Comparison of ENCODE assay signal across 8 cellular contexts in genomic region chr17:32443827-32444300, GRCh38. TPM values are rescaled to one million over a fixed set of nuclear protein-coding genes. Genes with fewer than 3 reads are reported as not detected.
A peak's percentile ranks its signal among the peaks of the same experiment; 100 is the strongest.
DNase-seq lines count a peak whose midpoint lies in the region; ATAC-seq and TF ChIP-seq lines count a peak whose summit lies in the region.

No MANE protein-coding gene starts in this region.

- H3K4me3 ChIP-seq in SJCRH30 = peak overlapping the region; percentile 95
- peak overlapping the region; percentile 78 to 99 (median 97) for H3K4me3 ChIP-seq in skin epidermis

- no peaks in the 10 kb centered on the region for H3K27me3 ChIP-seq in SJCRH30

- H3K9me3 Mint-ChIP-seq in glutamatergic neuron (ENCODE audit: unreplicated experiment) = peaks cover 3% of the 10 kb centered on the region

- H3K27ac ChIP-seq in SJCRH30 (no peak overlapping the region), skin epidermis (peak overlapping the region in 10 of 21 experiments; percentile 8 to 98 (median 94))

- H3K4me1 Mint-ChIP-seq in glutamatergic neuron (ENCODE audit: low read depth, unreplicated experiment) = peaks cover 12% of the 10 kb centered on the region

- H3K27me3 Mint-ChIP-seq in glutamatergic neuron (ENCODE audit: unreplicated experiment) = peaks cover 7% of the 10 kb centered on the region

- H3K9me3 ChIP-seq in SJCRH30 (replicated peaks) = no peaks in the 10 kb centered on the region

- H3K36me3 Mint-ChIP-seq in glutamatergic neuron (ENCODE audit: unreplicated experiment) = no peaks in the 10 kb centered on the region

- H3K27ac Mint-ChIP-seq in glutamatergic neuron (ENCODE audit: unreplicated experiment) = no peak overlapping the region

- no peak for TF ChIP-seq CTCF in glutamatergic neuron (IDR thresholded peaks at IDR 0.05; ENCODE audit: partially characterized antibody, unreplicated experiment)

- peak overlapping the region; percentile 84 for H3K4me3 Mint-ChIP-seq in glutamatergic neuron (ENCODE audit: unreplicated experiment)

- ATAC-seq in GM21390 (IDR thresholded peaks at IDR 0.05; ENCODE audit: unreplicated experiment) (peak; percentile 7), GM21526 (IDR thresholded peaks at IDR 0.05; ENCODE audit: low FRiP score, unreplicated experiment) (no peak)

- H3K36me3 ChIP-seq in SJCRH30 = peaks cover 19% of the 10 kb centered on the region

- H3K4me1 ChIP-seq in SJCRH30 = peaks cover 10% of the 10 kb centered on the region; the same call in 1 of the 2 replicates

- DNase-seq in SJCRH30 = no peak
- DNase-seq in glutamatergic neuron = no peak
- no peak for DNase-seq in HCEC 1CT
- no peak for DNase-seq in glomerular visceral epithelial cell (ENCODE audit: extremely low spot score)
- DNase-seq in NCI-H446 (lab: John Stamatoyannopoulos, UW) = no peak

RNA-seq across cellular contexts. Expression of gene PSMD11, which starts 0.4 kb away (rescaled TPM):
- 172 and 173 TPM in 2 replicates for total RNA-seq in SJCRH30 (2014; rRNA removed; shearing (Covaris generic))
- 94.1 TPM for total RNA-seq in glutamatergic neuron (ENCODE audit: unreplicated experiment)

RNA-seq across cellular contexts. Expression of gene CDK5R1, which starts 42.9 kb away (rescaled TPM):
- total RNA-seq in SJCRH30 (2014; rRNA removed; shearing (Covaris generic)) = 3.6 and 4.7 TPM in 2 replicates
- total RNA-seq in glutamatergic neuron (ENCODE audit: unreplicated experiment) = 73.9 TPM

Comparison
In these comparisons a context has a peak if more than half of its experiments do, and no peak if none do; other contexts are left out.
1. RNA of gene CDK5R1, which starts 42.9 kb away (total RNA-seq): 73.9 TPM in glutamatergic neuron (single experiment); 3.6 to 4.7 TPM in SJCRH30; every median in the first group is over 10 times any median in the second.